8 cellular contexts compared by ENCODE assay signal in genomic region chr22:30287626-30288413, GRCh38.
DNase-seq lines count a peak whose midpoint lies in the region; ATAC-seq and TF ChIP-seq lines count a peak whose summit lies in the region.

No MANE protein-coding gene starts in this region.

- TF ChIP-seq CTCF in GM12875 (IDR thresholded peaks at IDR 0.05; ENCODE audit: borderline replicate concordance, insufficient read depth, low read depth, low read length) (peak; percentile 72), VCaP (conservative IDR thresholded peaks at IDR 0.05) (peak; percentile 81)

- ATAC-seq in GM19023 (IDR thresholded peaks at IDR 0.05; ENCODE audit: unreplicated experiment) (no peak), GM19351 (IDR thresholded peaks at IDR 0.05; ENCODE audit: unreplicated experiment) (no peak)

- H3K4me1 ChIP-seq in iPS-18a (ENCODE audit: control insufficient read depth, low read depth, low read length), result peaks cover 5% of the 10 kb centered on the region

- H3K27ac ChIP-seq in VCaP, result peak overlapping the region; percentile 78
- H3K27ac ChIP-seq in iPS-18a (ENCODE audit: low read length), result no peak overlapping the region

- H3K36me3 ChIP-seq in iPS-18a (ENCODE audit: control insufficient read depth, low read depth, low read length), result no peaks in the 10 kb centered on the region

- DNase-seq in NCI-H1694 (lab: John Stamatoyannopoulos, UW) (peak; percentile 81), T47D (ENCODE audit: low read depth in 1 of 2, low spot score in 1 of 2) (peak; percentile 67 to 88), skeletal muscle cell (ENCODE audit: low read depth) (peak; percentile 79)

- in situ Hi-C loops in T47D (cut with HindIII; ENCODE audit: low pct_unique_long_range_greater_than_20kb, low sequenced_read_pairs), result no loop called here

- no peaks in the 10 kb centered on the region for H3K9me3 ChIP-seq in iPS-18a (ENCODE audit: control insufficient read depth, low read depth, low read length)

- H3K4me3 ChIP-seq in GM12875 (ENCODE audit: low read depth, low read length) (no peak overlapping the region), iPS-18a (ENCODE audit: low read length) (peak overlapping the region; percentile 73), skeletal muscle cell (ENCODE audit: low read depth, low read length) (peak overlapping the region; percentile 92)

- peaks cover 7% of the 10 kb centered on the region for H3K27me3 ChIP-seq in iPS-18a (ENCODE audit: control insufficient read depth, insufficient read depth, low read length)

- H3K9ac ChIP-seq in iPS-18a (ENCODE audit: low read length), result no peak overlapping the region
